Comparison of ENCODE assay signal across 10 cellular contexts in the genomic region with DNA sequence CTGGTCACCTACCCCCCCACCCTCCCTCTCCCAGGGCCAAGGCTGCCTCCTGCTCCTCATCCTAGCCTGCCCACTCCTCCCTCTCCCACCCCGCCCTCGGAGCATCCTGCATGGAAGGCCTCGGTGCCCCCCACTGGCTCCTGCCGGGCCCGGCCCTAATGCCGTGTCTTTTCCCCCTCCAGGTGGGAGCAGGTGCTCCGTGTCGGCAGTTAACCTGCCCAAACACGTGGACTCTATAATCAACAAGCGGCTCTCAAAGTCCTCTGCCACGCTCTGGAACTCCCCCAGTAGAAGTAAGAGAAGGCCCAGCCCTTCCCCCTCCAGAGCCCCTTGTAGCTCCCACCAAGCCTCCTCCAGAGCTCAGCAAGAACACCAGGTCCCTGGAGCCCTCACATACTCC. TPM values are rescaled to one million over a fixed set of nuclear protein-coding genes. Genes with fewer than 3 reads are reported as not detected.
DNase-seq lines count a peak whose midpoint lies in the region; ATAC-seq and TF ChIP-seq lines count a peak whose summit lies in the region.
"Had no signal": no experiment of that assay in that cellular context is flagged by ENCODE, and none has a peak within 500 bp of the region (broad histone marks: within the 10 kb centered on the region; RNA-seq: fewer than 3 reads in every experiment).

No MANE protein-coding gene starts in this region.

- H2AK5ac ChIP-seq in mesendoderm (ENCODE audit: low read length) = no peak overlapping the region

- H3K36me3 ChIP-seq in right atrium auricular region = peaks cover 88% of the 10 kb centered on the region
- H3K36me3 ChIP-seq in brain microvascular endothelial cell (replicated peaks) = peaks cover 95% of the 10 kb centered on the region
- H3K36me3 ChIP-seq in Peyer's patch = peaks cover 0 to 89% (median 0%) of the 10 kb centered on the region in 3 donors
- H3K36me3 ChIP-seq in mesendoderm (ENCODE audit: control insufficient read depth, insufficient read depth, low read length) = peaks cover 20% of the 10 kb centered on the region

- no peak overlapping the region for H2BK15ac ChIP-seq in mesendoderm (replicated peaks; ENCODE audit: low read depth)

- no peak for DNase-seq in right atrium auricular region (ENCODE audit: low spot score)
- no peak for DNase-seq in Right ventricle myocardium superior
- no peak for DNase-seq in brain microvascular endothelial cell
- DNase-seq in naive thymus-derived CD8-positive, alpha-beta T cell = no peak
- no peak for DNase-seq in foreskin melanocyte
- DNase-seq in Peyer's patch = no peak
- no peak for DNase-seq in mesendoderm

- H3K4me1 ChIP-seq in right atrium auricular region (peaks cover 0 to 92% of the 10 kb centered on the region in 2 donors), Peyer's patch (peaks cover 0 to 26% (median 0%) of the 10 kb centered on the region in 4 donors), mesendoderm (ENCODE audit: control insufficient read depth, low read depth, low read length) (peaks cover 6% of the 10 kb centered on the region)

- H3K9me3 ChIP-seq in right atrium auricular region = no peaks in the 10 kb centered on the region
- H3K9me3 ChIP-seq in Peyer's patch = no peaks in the 10 kb centered on the region

- H3K9ac ChIP-seq in mesendoderm (ENCODE audit: low read length) = no peak overlapping the region

- H3K79me1 ChIP-seq in mesendoderm (ENCODE audit: low read length) = peaks cover 4% of the 10 kb centered on the region

- no peaks in the 10 kb centered on the region for H3K27me3 Mint-ChIP-seq in naive thymus-derived CD8-positive, alpha-beta T cell

- no peak for TF ChIP-seq POLR2A in Peyer's patch (IDR thresholded peaks at IDR 0.05)

- H3K4me1 Mint-ChIP-seq in naive thymus-derived CD8-positive, alpha-beta T cell = peaks cover 9 to 26% (median 14%) of the 10 kb centered on the region in 4 donors
- H3K4me1 Mint-ChIP-seq: mesothelial cell of epicardium had no signal

- no peak overlapping the region for H2BK120ac ChIP-seq in mesendoderm (ENCODE audit: low read depth, low read length)

- H3K9me3 Mint-ChIP-seq in naive thymus-derived CD8-positive, alpha-beta T cell = no peaks in the 10 kb centered on the region
- H3K9me3 Mint-ChIP-seq: mesothelial cell of epicardium had no signal

- H3K27me3 ChIP-seq in right atrium auricular region (no peaks in the 10 kb centered on the region), brain microvascular endothelial cell (replicated peaks) (no peaks in the 10 kb centered on the region), Peyer's patch (no peaks in the 10 kb centered on the region), mesendoderm (ENCODE audit: insufficient read depth, low read length, poor library complexity) (no peaks in the 10 kb centered on the region)

- POLR2A ChIA-PET in naive thymus-derived CD8-positive, alpha-beta T cell (lab: Charles Lee) = interaction anchor here (0.6 to 0.9 kb wide), 2 partner anchors 12 to 25 kb away, joined by 3 to 7 read pairs; a partner anchor contains a TSS

- H3K56ac ChIP-seq in mesendoderm (ENCODE audit: low read length) = no peak overlapping the region

- H3K27ac Mint-ChIP-seq in naive thymus-derived CD8-positive, alpha-beta T cell = peak overlapping the region in 7 of 10 donors; percentile 34 to 79 (median 56)
- H3K27ac Mint-ChIP-seq: mesothelial cell of epicardium had no signal

- no peak overlapping the region for H3K18ac ChIP-seq in mesendoderm (ENCODE audit: low read length)

- H4K8ac ChIP-seq in mesendoderm (ENCODE audit: low read depth, low read length) = no peak overlapping the region

- no CpG with 5 or more reads among the region's 11 CpGs for WGBS in mesendoderm (ENCODE audit: extremely low coverage, insufficient coverage, low lambda C conversion rate)

- no peak overlapping the region for H3K4me2 ChIP-seq in mesendoderm (ENCODE audit: low read length)

- no peaks in the 10 kb centered on the region for H3K79me2 ChIP-seq in mesendoderm (ENCODE audit: control insufficient read depth, insufficient read depth, low read length)

- H3K36me3 Mint-ChIP-seq in naive thymus-derived CD8-positive, alpha-beta T cell = peaks cover 0 to 85% (median 18%) of the 10 kb centered on the region in 3 donors

- intact Hi-C loops in Right ventricle myocardium superior (cut with DNase I) = no loop called here

- in situ Hi-C loops in brain microvascular endothelial cell (cut with HindIII; ENCODE audit: low pct_ligation_motif_present, low sequenced_read_pairs) = no loop called here

- H3K4ac ChIP-seq in mesendoderm (ENCODE audit: low read depth, low read length) = no peak overlapping the region

- H2BK5ac ChIP-seq in mesendoderm (ENCODE audit: low read length) = no peak overlapping the region

- H3K27ac ChIP-seq in right atrium auricular region (peak overlapping the region; percentile 88 to 100), brain microvascular endothelial cell (peak overlapping the region; percentile 45), Peyer's patch (peak overlapping the region in 1 of 4 donors; percentile 63), mesendoderm (ENCODE audit: low read depth, low read length) (no peak overlapping the region)

- no peak overlapping the region for H3K4me3 Mint-ChIP-seq in naive thymus-derived CD8-positive, alpha-beta T cell
- H3K4me3 Mint-ChIP-seq: mesothelial cell of epicardium had no signal

- H3K23ac ChIP-seq in mesendoderm (ENCODE audit: low read length) = no peak overlapping the region

- H3K4me3 ChIP-seq in right atrium auricular region (no peak overlapping the region), brain microvascular endothelial cell (ENCODE audit: low read depth, low read length) (no peak overlapping the region), Peyer's patch (no peak overlapping the region), mesendoderm (ENCODE audit: low read length) (no peak overlapping the region)
- H3K4me3 ChIP-seq: skin epidermis had no signal

- ATAC-seq in Right ventricle myocardium superior (ENCODE audit: poor library complexity) (no peak), HG03139 (IDR thresholded peaks at IDR 0.05; ENCODE audit: unreplicated experiment) (no peak)
- ATAC-seq in naive thymus-derived CD8-positive, alpha-beta T cell = no peak

- H4K5ac ChIP-seq in mesendoderm (ENCODE audit: low read length) = no peak overlapping the region

- TF ChIP-seq CTCF in right atrium auricular region (IDR thresholded peaks at IDR 0.05) (no peak), brain microvascular endothelial cell (IDR thresholded peaks at IDR 0.05; ENCODE audit: low read depth, low read length, missing control alignments) (no peak), Peyer's patch (IDR thresholded peaks at IDR 0.05) (no peak)

RNA-seq across cellular contexts. Expression of a gene that starts 18.8 kb away (rescaled TPM):
- total RNA-seq in right atrium auricular region (100 to 1,000 TPM; 353 to 356 TPM), Right ventricle myocardium superior (390 TPM), Peyer's patch (10 to 100 TPM; 38.2 to 62.7 (median 46.4) TPM)
- total RNA-seq in naive thymus-derived CD8-positive, alpha-beta T cell = 100 to 1,000 TPM; 266 to 275 TPM
- 10 to 100 TPM; 13.3 to 67.1 (median 20.1) TPM for polyA plus RNA-seq in naive thymus-derived CD8-positive, alpha-beta T cell
- polyA plus RNA-seq in mesendoderm (2013, experiment 1 of 2) = 38.9 TPM
- polyA plus RNA-seq in mesendoderm (2013, experiment 2 of 2) = 40.0 TPM

RNA-seq across cellular contexts. Expression of a gene that starts 25.4 kb away (rescaled TPM):
- total RNA-seq in right atrium auricular region (10 to 100 TPM; 62.0 to 81.6 TPM), Right ventricle myocardium superior (59.6 TPM), Peyer's patch (100 to 1,000 TPM in 1 of 4 donors, 10 to 100 TPM in 3; 56.2 to 113 (median 73.7) TPM)
- total RNA-seq in naive thymus-derived CD8-positive, alpha-beta T cell = 10 to 100 TPM; 44.6 to 53.7 TPM
- 100 to 1,000 TPM in 2 of 3 donors, 10 to 100 TPM in 1; 99.9 to 115 (median 110) TPM for polyA plus RNA-seq in naive thymus-derived CD8-positive, alpha-beta T cell
- polyA plus RNA-seq in mesendoderm (2013, experiment 1 of 2) = 40.2 TPM
- polyA plus RNA-seq in mesendoderm (2013, experiment 2 of 2) = 41.3 TPM

RNA-seq across cellular contexts. Expression of a gene that starts 49.5 kb away (rescaled TPM):
- total RNA-seq in right atrium auricular region (10 to 100 TPM; 64.3 to 66.4 TPM), Right ventricle myocardium superior (57.6 TPM), Peyer's patch (10 to 100 TPM; 49.5 to 99.0 (median 64.4) TPM)
- 100 to 1,000 TPM; 123 to 131 TPM for total RNA-seq in naive thymus-derived CD8-positive, alpha-beta T cell
- 100 to 1,000 TPM in 1 of 3 donors, 10 to 100 TPM in 2; 87.6 to 106 (median 97.8) TPM for polyA plus RNA-seq in naive thymus-derived CD8-positive, alpha-beta T cell
- polyA plus RNA-seq in mesendoderm (2013, experiment 1 of 2) = 112 TPM
- 114 TPM for polyA plus RNA-seq in mesendoderm (2013, experiment 2 of 2)

RNA-seq across cellular contexts. Expression of a gene that starts 49.7 kb away (rescaled TPM):
- total RNA-seq in right atrium auricular region = 1 to 10 TPM; 3.5 to 4.5 TPM
- 1.4 TPM for total RNA-seq in Right ventricle myocardium superior
- total RNA-seq in naive thymus-derived CD8-positive, alpha-beta T cell = under 1 TPM; 0.22 to 0.31 TPM
- under 1 TPM; 0.07 to 0.22 (median 0.15) TPM for polyA plus RNA-seq in naive thymus-derived CD8-positive, alpha-beta T cell
- total RNA-seq in Peyer's patch = 1 to 10 TPM in 3 of 4 donors, under 1 TPM in 1; 0.83 to 1.3 (median 1.1) TPM
- polyA plus RNA-seq in mesendoderm (2013, experiment 1 of 2) = 0.49 TPM
- 0.50 TPM for polyA plus RNA-seq in mesendoderm (2013, experiment 2 of 2)
